ENCODE assay signal across 1 cellular context in the genomic region with DNA sequence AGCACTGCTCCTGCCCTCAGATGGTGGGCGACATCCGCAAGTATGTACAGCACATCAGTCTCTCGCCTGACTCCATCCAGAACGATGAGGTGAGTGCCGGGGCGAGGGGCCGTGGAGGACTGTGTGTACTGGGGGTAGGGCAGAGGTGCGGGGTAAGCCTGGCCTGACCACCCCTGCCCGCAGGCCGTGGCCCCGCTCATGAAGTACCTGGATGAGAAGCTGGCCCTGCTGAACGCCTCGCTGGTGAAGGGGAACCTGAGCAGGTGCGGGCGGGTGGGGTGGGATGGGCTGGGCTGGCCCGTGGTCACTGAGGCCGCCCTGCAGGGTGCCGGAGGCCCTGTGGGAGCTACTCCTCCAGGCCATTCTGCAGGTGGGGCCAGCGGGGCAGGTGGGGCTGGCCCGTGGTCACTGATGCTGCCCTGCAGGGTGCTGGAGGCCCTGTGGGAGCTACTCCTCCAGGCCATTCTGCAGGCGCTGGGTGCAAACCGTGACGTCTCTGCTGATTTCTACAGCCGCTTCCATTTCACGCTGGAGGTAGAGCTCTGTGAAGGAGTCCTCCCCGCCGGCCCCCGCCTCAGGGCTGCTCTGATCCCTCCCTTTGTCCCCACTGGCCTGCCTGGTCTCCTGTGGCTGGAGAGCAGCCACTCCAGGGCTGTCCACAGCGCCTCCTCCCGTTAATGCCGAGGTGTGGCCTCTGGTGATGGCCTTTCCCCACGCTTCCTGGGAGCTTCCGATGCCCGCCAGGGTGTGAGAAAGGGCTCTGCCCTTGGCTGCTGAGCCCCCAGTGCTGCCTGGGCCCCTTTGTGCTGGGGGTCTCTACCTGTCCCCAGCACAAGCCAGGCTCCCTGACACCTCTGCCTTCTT.
TF ChIP-seq lines count a peak whose summit lies in the region.

No MANE protein-coding gene starts in this region.

TF ChIP-seq in endothelial cell of umbilical vein, 7 proteins besides CTCF, POLR2A, EP300 and RAD21:
- TF ChIP-seq GATA2 (IDR thresholded peaks at IDR 0.05; ENCODE audit: insufficient read depth, insufficient read length, low read depth, low read length) (no peak), POLR2AphosphoS5 (IDR thresholded peaks at IDR 0.05; ENCODE audit: insufficient read depth, low read depth, low read length) (no peak), JUN (IDR thresholded peaks at IDR 0.05; ENCODE audit: borderline replicate concordance, insufficient read depth, insufficient read length, low read depth) (no peak), EZH2 (IDR thresholded peaks at IDR 0.05; ENCODE audit: borderline replicate concordance, low read depth, low read length, severe bottlenecking) (no peak), MYC (IDR thresholded peaks at IDR 0.05; ENCODE audit: low read depth, low read length) (no peak), FOS (IDR thresholded peaks at IDR 0.05; ENCODE audit: borderline replicate concordance, insufficient read depth, low read length) (no peak)
- TF ChIP-seq, protein P1, sequence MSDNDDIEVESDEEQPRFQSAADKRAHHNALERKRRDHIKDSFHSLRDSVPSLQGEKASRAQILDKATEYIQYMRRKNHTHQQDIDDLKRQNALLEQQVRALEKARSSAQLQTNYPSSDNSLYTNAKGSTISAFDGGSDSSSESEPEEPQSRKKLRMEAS (IDR thresholded peaks at IDR 0.05; ENCODE audit: insufficient read depth, insufficient read length): no peak
